8 cellular contexts compared by ENCODE assay signal in genomic region chr6:57047859-57048258, GRCh38. TPM values are rescaled to one million over a fixed set of nuclear protein-coding genes. Genes with fewer than 3 reads are reported as not detected.
DNase-seq lines count a peak whose midpoint lies in the region; ATAC-seq and TF ChIP-seq lines count a peak whose summit lies in the region.
"Not testable (repeated sequence)": the region's sequence is repeated elsewhere in the genome, so short reads cannot be mapped to it uniquely, and the experiment has no call there.

No MANE protein-coding gene starts in this region.

- dilution Hi-C loops in mammary epithelial cell (cut with HindIII; ENCODE audit: low sequenced_read_pairs), result not testable (repeated sequence)

- TF ChIP-seq CTCF in Caco-2 (IDR thresholded peaks at IDR 0.05; ENCODE audit: insufficient read depth in 1 of 2, low read depth in 1 of 2, low read length in 1 of 2, severe bottlenecking in 1 of 2, unreplicated experiment in 1 of 2); mammary epithelial cell (conservative IDR thresholded peaks at IDR 0.05 in 1 of 2, IDR thresholded peaks at IDR 0.05 in 1 of 2; ENCODE audit: extremely low read depth in 1 of 2, insufficient read depth in 1 of 2, low read depth in 1 of 2, low read length in 2 of 2); cardiac muscle cell (IDR thresholded peaks at IDR 0.05; ENCODE audit: low read depth, low read length); neural cell (IDR thresholded peaks at IDR 0.05; ENCODE audit: poor library complexity, severe bottlenecking); type B pancreatic cell (conservative IDR thresholded peaks at IDR 0.05): not testable (repeated sequence)

- BruUV-seq in Caco-2 (replicated peaks; lab: Mats Ljungman, UMichigan); mammary epithelial cell (replicated peaks; lab: Mats Ljungman, UMichigan): not testable (repeated sequence)

- 65% methylated on average over 4 of the region's 6 CpGs for WGBS in mammary epithelial cell (ENCODE audit: low coverage, missing lambda C conversion rate)

- H3K27ac Mint-ChIP-seq in Caco-2 (ENCODE audit: unreplicated experiment), result not testable (repeated sequence)
- peak overlapping the region; percentile 56 for H3K27ac Mint-ChIP-seq in type B pancreatic cell

- not testable (repeated sequence) for H2AFZ ChIP-seq in mammary epithelial cell (ENCODE audit: low read depth, low read length); neural cell (ENCODE audit: low read depth, low read length)

- H3F3A ChIP-seq in neural cell (ENCODE audit: insufficient read depth, low read length, poor library complexity, severe bottlenecking), result not testable (repeated sequence)

- H3K9ac ChIP-seq in HUES48 (ENCODE audit: low read depth, low read length); mammary epithelial cell (ENCODE audit: insufficient read depth, low read length); neural cell (ENCODE audit: low read length): not testable (repeated sequence)

- intact Hi-C loops in Caco-2 (cut with micrococcal nuclease; ENCODE audit: unreplicated experiment), result loop anchor here (2.0 to 5.0 kb wide), 2 partner anchors 39 to 125 kb away; partner anchors contain the start of gene BAG2
- intact Hi-C loops in mammary epithelial cell (cut with micrococcal nuclease), result not testable (repeated sequence)

- CTCF ChIA-PET in Caco-2 (lab: Charles Lee); mammary epithelial cell (lab: Charles Lee; ENCODE audit: low non-redundant PET): not testable (repeated sequence)

- POLR2A ChIA-PET in Caco-2 (lab: Charles Lee), result not testable (repeated sequence)

- not testable (repeated sequence) for ATAC-seq in activated T-cell treated with anti-CD3 and anti-CD28 coated beads, Interleukin-2, amount 50 U/mL, for 4 hours

- not testable (repeated sequence) for H4K20me1 ChIP-seq in mammary epithelial cell (ENCODE audit: insufficient read depth, low read length); neural cell (ENCODE audit: insufficient read depth)

- peaks cover 23% of the 10 kb centered on the region for H3K36me3 Mint-ChIP-seq in Caco-2 (ENCODE audit: insufficient read depth, unreplicated experiment)
- H3K36me3 Mint-ChIP-seq in activated T-cell treated with anti-CD3 and anti-CD28 coated beads, Interleukin-2, amount 50 U/mL, for 4 hours (ENCODE audit: insufficient read depth), result peaks cover 21% of the 10 kb centered on the region
- H3K36me3 Mint-ChIP-seq in type B pancreatic cell, result peaks cover 23% of the 10 kb centered on the region

- H3K27me3 Mint-ChIP-seq in Caco-2 (ENCODE audit: insufficient read depth, unreplicated experiment); activated T-cell treated with anti-CD3 and anti-CD28 coated beads, Interleukin-2, amount 50 U/mL, for 4 hours (ENCODE audit: low read depth): not testable (repeated sequence)
- H3K27me3 Mint-ChIP-seq in type B pancreatic cell, result peaks cover 11% of the 10 kb centered on the region

- not testable (repeated sequence) for H3K9me2 ChIP-seq in neural cell (ENCODE audit: insufficient read depth, low read length)

- H3K27me3 ChIP-seq in Caco-2 (replicated peaks; ENCODE audit: control insufficient read depth, insufficient read depth, low read length); HUES48 (ENCODE audit: control insufficient read depth, insufficient read depth, low read length); SJCRH30; mammary epithelial cell (ENCODE audit: insufficient read depth, low read length); cardiac muscle cell; neural cell (ENCODE audit: insufficient read depth, low read depth, low read length): not testable (repeated sequence)

- H3K4me3 Mint-ChIP-seq in Caco-2 (ENCODE audit: unreplicated experiment) (peak overlapping the region; percentile 8), type B pancreatic cell (peak overlapping the region; percentile 87)
- H3K4me3 Mint-ChIP-seq in activated T-cell treated with anti-CD3 and anti-CD28 coated beads, Interleukin-2, amount 50 U/mL, for 4 hours, result peak overlapping the region; percentile 58

- peaks cover 41% of the 10 kb centered on the region for H3K79me2 ChIP-seq in mammary epithelial cell (ENCODE audit: insufficient read depth, low read length)
- H3K79me2 ChIP-seq in neural cell (replicated peaks; ENCODE audit: insufficient read depth, low read length), result peaks cover 28% of the 10 kb centered on the region

- TF ChIP-seq RAD21 in neural cell (conservative IDR thresholded peaks at IDR 0.05), result not testable (repeated sequence)

- not testable (repeated sequence) for H3K36me3 ChIP-seq in Caco-2 (ENCODE audit: control insufficient read depth, insufficient read depth, low read length); neural cell (ENCODE audit: insufficient read depth, low read length)
- peaks cover 35% of the 10 kb centered on the region for H3K36me3 ChIP-seq in HUES48 (ENCODE audit: control insufficient read depth, insufficient read depth, low read length)
- peaks cover 18% of the 10 kb centered on the region for H3K36me3 ChIP-seq in SJCRH30
- peaks cover 24% of the 10 kb centered on the region for H3K36me3 ChIP-seq in mammary epithelial cell (ENCODE audit: insufficient read depth, low read length)
- H3K36me3 ChIP-seq in cardiac muscle cell, result peaks cover 15% of the 10 kb centered on the region

- TF ChIP-seq EP300 in neural cell (conservative IDR thresholded peaks at IDR 0.05; ENCODE audit: poor library complexity, severe bottlenecking), result not testable (repeated sequence)

- H3K4me1 ChIP-seq in Caco-2; HUES48 (ENCODE audit: control insufficient read depth, insufficient read depth, low read length); SJCRH30; mammary epithelial cell (ENCODE audit: insufficient read depth, low read length): not testable (repeated sequence)
- H3K4me1 ChIP-seq in cardiac muscle cell (ENCODE audit: low read depth), result peaks cover 12% of the 10 kb centered on the region

- in situ Hi-C loops in mammary epithelial cell (cut with MboI; ENCODE audit: low sequenced_read_pairs in 2 of 2), result not testable (repeated sequence)

- H3K27ac ChIP-seq in HUES48 (ENCODE audit: low read depth, low read length); SJCRH30; mammary epithelial cell (ENCODE audit: insufficient read depth, low read depth, low read length); cardiac muscle cell; neural cell (ENCODE audit: low read length): not testable (repeated sequence)

- H3K4me1 Mint-ChIP-seq in Caco-2 (ENCODE audit: low read depth, unreplicated experiment), result not testable (repeated sequence)
- H3K4me1 Mint-ChIP-seq in activated T-cell treated with anti-CD3 and anti-CD28 coated beads, Interleukin-2, amount 50 U/mL, for 4 hours (ENCODE audit: low read depth), result peaks cover 25% of the 10 kb centered on the region
- H3K4me1 Mint-ChIP-seq in type B pancreatic cell (ENCODE audit: unreplicated experiment), result peaks cover 21% of the 10 kb centered on the region

- not testable (repeated sequence) for H3K4me3 ChIP-seq in Caco-2 (ENCODE audit: low read depth, low read length); mammary epithelial cell (replicated peaks in 1 of 3; ENCODE audit: insufficient read depth in 1 of 3, low read depth in 2 of 3, low read length in 3 of 3)
- peak overlapping the region; percentile 44 for H3K4me3 ChIP-seq in HUES48 (ENCODE audit: low read depth, low read length)
- peak overlapping the region; percentile 25 for H3K4me3 ChIP-seq in SJCRH30
- H3K4me3 ChIP-seq in cardiac muscle cell, result peak overlapping the region; percentile 3
- H3K4me3 ChIP-seq in neural cell (ENCODE audit: low read length), result peak overlapping the region; percentile 59

- H3K9me3 ChIP-seq in Caco-2; HUES48 (ENCODE audit: control insufficient read depth, insufficient read depth, low read length); SJCRH30 (replicated peaks); mammary epithelial cell (replicated peaks; ENCODE audit: insufficient read depth, low read length); cardiac muscle cell (ENCODE audit: low read depth); neural cell (ENCODE audit: low read length): not testable (repeated sequence)

- H3K4me2 ChIP-seq in mammary epithelial cell (ENCODE audit: insufficient read depth, low read depth, low read length) (peak overlapping the region; percentile 77), neural cell (ENCODE audit: low read length) (peak overlapping the region; percentile 65)

- DNase-seq in Caco-2; SJCRH30; activated T-cell treated with anti-CD3 and anti-CD28 coated beads, Interleukin-2, amount 50 U/mL, for 4 hours; mammary epithelial cell; cardiac muscle cell (ENCODE audit: low read depth in 1 of 2, low spot score in 1 of 2); type B pancreatic cell (ENCODE audit: extremely low spot score, unreplicated experiment): not testable (repeated sequence)

- not testable (repeated sequence) for H3K9me3 Mint-ChIP-seq in Caco-2 (ENCODE audit: unreplicated experiment); activated T-cell treated with anti-CD3 and anti-CD28 coated beads, Interleukin-2, amount 50 U/mL, for 4 hours; type B pancreatic cell

RNA-seq across cellular contexts. Expression of gene KIAA1586, which starts 1.4 kb away (rescaled TPM):
- total RNA-seq in Caco-2 (2022) (10.5 and 12.9 TPM in 2 replicates), mammary epithelial cell (10 to 100 TPM; 12.3 to 14.4 TPM), cardiac muscle cell (8.9 and 15.9 TPM in 2 replicates), type B pancreatic cell (ENCODE audit: low replicate concordance) (19.0 and 26.2 TPM in 2 replicates)
- total RNA-seq in SJCRH30 (2014; rRNA removed; shearing (Covaris generic)), result 20.9 and 25.0 TPM in 2 replicates
- total RNA-seq in activated T-cell treated with anti-CD3 and anti-CD28 coated beads, Interleukin-2, amount 50 U/mL, for 4 hours, result 10 to 100 TPM; 13.1 to 15.2 (median 14.2) TPM
- polyA plus RNA-seq in mammary epithelial cell (2.8 TPM), cardiac muscle cell (14.4 and 16.6 TPM in 2 replicates), neural cell (27.1 and 34.4 TPM in 2 replicates)
- polyA minus RNA-seq in mammary epithelial cell (3.8 TPM), neural cell (103 and 111 TPM in 2 replicates)

RNA-seq across cellular contexts. Expression of gene ZNF451, which starts 42.1 kb away (rescaled TPM):
- total RNA-seq in Caco-2 (2022) (57.6 and 62.3 TPM in 2 replicates), mammary epithelial cell (10 to 100 TPM; 63.0 to 71.7 TPM), cardiac muscle cell (28.0 and 61.0 TPM in 2 replicates), type B pancreatic cell (ENCODE audit: low replicate concordance) (68.4 and 69.0 TPM in 2 replicates)
- total RNA-seq in SJCRH30 (2014; rRNA removed; shearing (Covaris generic)), result 33.0 and 40.3 TPM in 2 replicates
- total RNA-seq in activated T-cell treated with anti-CD3 and anti-CD28 coated beads, Interleukin-2, amount 50 U/mL, for 4 hours, result 10 to 100 TPM; 36.8 to 44.8 (median 43.3) TPM
- polyA plus RNA-seq in mammary epithelial cell (14.9 TPM), cardiac muscle cell (18.9 and 34.6 TPM in 2 replicates), neural cell (48.7 and 60.2 TPM in 2 replicates)
- polyA minus RNA-seq in mammary epithelial cell (112 TPM), neural cell (175 and 210 TPM in 2 replicates)

Comparison
In these comparisons a context has a peak if more than half of its experiments do, and no peak if none do; other contexts are left out.
1. H3K4me3 Mint-ChIP-seq: peak in every context shown above with its lines; median percentile 87 in type B pancreatic cell; 58 in activated T-cell treated with anti-CD3 and anti-CD28 coated beads, Interleukin-2, amount 50 U/mL, for 4 hours; 8 in Caco-2.